14 cellular contexts compared by ENCODE assay signal in the genomic region with DNA sequence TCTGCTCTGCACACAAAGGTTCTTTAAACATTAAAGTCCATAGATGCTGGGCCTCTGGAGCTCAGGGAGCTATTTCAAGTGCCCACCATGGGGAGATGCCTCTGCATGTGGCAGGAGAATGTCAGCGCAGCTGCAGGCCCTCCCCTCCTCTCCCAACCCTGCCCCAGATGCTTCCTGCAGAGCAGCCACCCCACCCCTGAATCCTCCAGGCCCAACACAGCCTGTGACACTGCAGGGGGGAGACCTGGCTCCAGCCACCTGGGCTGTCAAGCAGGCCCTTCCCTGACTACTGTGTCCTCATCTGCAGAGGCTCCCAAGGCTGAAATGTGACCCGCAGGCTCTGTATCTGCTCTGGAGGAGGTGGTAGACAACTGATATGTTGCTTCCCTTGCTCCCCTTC.
A peak's percentile ranks its signal among the peaks of the same experiment; 100 is the strongest.
DNase-seq lines count a peak whose midpoint lies in the region; TF ChIP-seq lines count a peak whose summit lies in the region.
"Had no signal": no experiment of that assay in that cellular context is flagged by ENCODE, and none has a peak within 500 bp of the region (broad histone marks: within the 10 kb centered on the region; RNA-seq: fewer than 3 reads in every experiment).

No MANE protein-coding gene starts in this region.

- no peak overlapping the region for H3K4ac ChIP-seq in mesendoderm (ENCODE audit: low read depth, low read length)

- no peak for TF ChIP-seq POLR2A in vagina (IDR thresholded peaks at IDR 0.05)

- H3K56ac ChIP-seq in mesendoderm (ENCODE audit: low read length) = no peak overlapping the region

- TF ChIP-seq CTCF in right atrium auricular region (IDR thresholded peaks at IDR 0.05) (no peak), vagina (IDR thresholded peaks at IDR 0.05) (no peak), tibial artery (IDR thresholded peaks at IDR 0.05) (no peak)

- DNase-seq in cardiac septum (ENCODE audit: low spot score) (peak; percentile 39), right atrium auricular region (ENCODE audit: low spot score) (no peak), NCI-H69 (lab: John Stamatoyannopoulos, UW) (peak; percentile 76), mesendoderm (peak; percentile 53), vagina (ENCODE audit: extremely low spot score in 2 of 2) (no peak), tibial artery (no peak), NCI-H2196 (lab: John Stamatoyannopoulos, UW; ENCODE audit: unreplicated experiment) (no peak)
- DNase-seq: 8988T; AML-193; C1 segment of cervical spinal cord; Calu3; CD4-positive, alpha-beta T cell; DMS 273 treated with DMSO at 0.1 percent for 48 hours; HCEC 1CT had no signal

- no peak overlapping the region for H4K8ac ChIP-seq in mesendoderm (ENCODE audit: low read depth, low read length)

- H3K23ac ChIP-seq in mesendoderm (ENCODE audit: low read length) = no peak overlapping the region

- no peak overlapping the region for H2BK120ac ChIP-seq in mesendoderm (ENCODE audit: low read depth, low read length)

- no peaks in the 10 kb centered on the region for H3K79me1 ChIP-seq in mesendoderm (ENCODE audit: low read length)

- no peaks in the 10 kb centered on the region for H3K4me1 ChIP-seq in right atrium auricular region
- peaks cover 11% of the 10 kb centered on the region for H3K4me1 ChIP-seq in mesendoderm (ENCODE audit: control insufficient read depth, low read depth, low read length)
- H3K4me1 ChIP-seq in vagina = no peaks in the 10 kb centered on the region
- peaks cover 0 to 7% (median 2%) of the 10 kb centered on the region in 4 donors for H3K4me1 ChIP-seq in tibial artery

- H3K27me3 ChIP-seq in right atrium auricular region (no peaks in the 10 kb centered on the region), mesendoderm (ENCODE audit: insufficient read depth, low read length, poor library complexity) (no peaks in the 10 kb centered on the region), vagina (no peaks in the 10 kb centered on the region), tibial artery (no peaks in the 10 kb centered on the region)

- no peak overlapping the region for H3K27ac ChIP-seq in right atrium auricular region
- peak overlapping the region; percentile 51 for H3K27ac ChIP-seq in mesendoderm (ENCODE audit: low read depth, low read length)
- H3K27ac ChIP-seq in vagina = no peak overlapping the region
- H3K27ac ChIP-seq in tibial artery = no peak overlapping the region

- H2BK15ac ChIP-seq in mesendoderm (replicated peaks; ENCODE audit: low read depth) = no peak overlapping the region

- no peak overlapping the region for H2AK5ac ChIP-seq in mesendoderm (ENCODE audit: low read length)

- H3K9me3 ChIP-seq in right atrium auricular region = no peaks in the 10 kb centered on the region
- no peaks in the 10 kb centered on the region for H3K9me3 ChIP-seq in vagina
- no peaks in the 10 kb centered on the region for H3K9me3 ChIP-seq in tibial artery

- no peak overlapping the region for H3K4me2 ChIP-seq in mesendoderm (ENCODE audit: low read length)

- intact Hi-C loops in cardiac septum (cut with DNase I) = no loop called here
- intact Hi-C loops in vagina (cut with DNase I) = no loop called here
- intact Hi-C loops in tibial artery (cut with DNase I; ENCODE audit: low total_unique reads) = no loop called here

- H3K18ac ChIP-seq in mesendoderm (ENCODE audit: low read length) = peak overlapping the region; percentile 5

- no peak overlapping the region for H4K5ac ChIP-seq in mesendoderm (ENCODE audit: low read length)

- peak overlapping the region; percentile 17 for H2BK5ac ChIP-seq in mesendoderm (ENCODE audit: low read length)

- H3K4me3 ChIP-seq in right atrium auricular region (no peak overlapping the region), mesendoderm (ENCODE audit: low read length) (no peak overlapping the region), vagina (no peak overlapping the region), tibial artery (no peak overlapping the region)

- H3K36me3 ChIP-seq in right atrium auricular region (no peaks in the 10 kb centered on the region), mesendoderm (ENCODE audit: control insufficient read depth, insufficient read depth, low read length) (no peaks in the 10 kb centered on the region), vagina (no peaks in the 10 kb centered on the region), tibial artery (no peaks in the 10 kb centered on the region)

- no peak overlapping the region for H3K9ac ChIP-seq in mesendoderm (ENCODE audit: low read length)

- no peaks in the 10 kb centered on the region for H3K79me2 ChIP-seq in mesendoderm (ENCODE audit: control insufficient read depth, insufficient read depth, low read length)

- no CpG with 5 or more reads among the region's 2 CpGs for WGBS in mesendoderm (ENCODE audit: extremely low coverage, insufficient coverage, low lambda C conversion rate)

Comparison
In these comparisons a context has a peak if more than half of its experiments do, and no peak if none do; other contexts are left out.
1. DNase-seq: peak in cardiac septum (single experiment), NCI-H69 (single experiment) and mesendoderm (single experiment); none in right atrium auricular region (single experiment), vagina (0 of 2), tibial artery (0 of 2) and NCI-H2196 (single experiment).